Comparison of ENCODE assay signal across 11 cellular contexts in the genomic region with DNA sequence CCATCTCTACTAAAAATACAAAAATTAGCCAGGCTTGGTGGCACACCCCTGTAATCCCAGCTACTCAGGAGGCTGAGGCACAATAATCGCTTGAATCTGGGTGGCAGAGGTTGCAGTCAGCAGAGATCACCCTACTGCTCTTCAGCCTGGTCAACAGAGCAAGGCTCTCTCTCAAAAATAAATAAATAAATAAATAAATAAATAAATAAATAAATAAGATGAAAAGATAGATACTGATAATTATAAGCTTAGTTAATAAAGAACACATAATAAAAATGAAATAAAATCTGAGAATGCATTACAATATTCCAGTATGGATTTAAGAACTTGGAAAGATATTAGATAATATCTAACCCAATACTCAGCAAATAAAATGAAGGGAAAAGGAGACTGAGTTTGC.
"Had no signal": no experiment of that assay in that cellular context is flagged by ENCODE, and none has a peak within 500 bp of the region (broad histone marks: within the 10 kb centered on the region; RNA-seq: fewer than 3 reads in every experiment).

No MANE protein-coding gene starts in this region.

- H3K9me3 ChIP-seq: HAP-1 had no signal

- DNase-seq: GM23248, GOT3, H7, H9, HCEC 1CT, HFFc6 had no signal

- H3K4me3 ChIP-seq: GM23248, GM23338, HAP-1 had no signal

- H3K4me1 ChIP-seq: HAP-1 had no signal

- H3K27ac ChIP-seq: GM23248 had no signal

- H3K36me3 ChIP-seq: HAP-1 had no signal

- FAIRE-seq: H1, H54 had no signal

- ATAC-seq: HCT116 had no signal

- H3K4me2 ChIP-seq: GM23338 had no signal
